Comparison of ENCODE assay signal across 12 cellular contexts in genomic region chr20:50333856-50334255, GRCh38.
A peak's percentile ranks its signal among the peaks of the same experiment; 100 is the strongest.
DNase-seq lines count a peak whose midpoint lies in the region; ATAC-seq and TF ChIP-seq lines count a peak whose summit lies in the region.
"Had no signal": no experiment of that assay in that cellular context is flagged by ENCODE, and none has a peak within 500 bp of the region (broad histone marks: within the 10 kb centered on the region; RNA-seq: fewer than 3 reads in every experiment).

No MANE protein-coding gene starts in this region.

- H3K4me3 ChIP-seq in PC-3 (ENCODE audit: low read length) = no peak overlapping the region
- no peak overlapping the region for H3K4me3 ChIP-seq in esophagus squamous epithelium
- peak overlapping the region; percentile 9 for H3K4me3 ChIP-seq in trophoblast cell (ENCODE audit: low read depth, low read length)

- H2AK5ac ChIP-seq in trophoblast cell (ENCODE audit: low read length) = no peak overlapping the region

- CTCF ChIA-PET in PC-3 (lab: Charles Lee) = no interaction called here

- H3K36me3 ChIP-seq in PC-3 (ENCODE audit: low read depth, low read length) = no peaks in the 10 kb centered on the region
- no peaks in the 10 kb centered on the region for H3K36me3 ChIP-seq in esophagus squamous epithelium
- no peaks in the 10 kb centered on the region for H3K36me3 ChIP-seq in trophoblast cell (ENCODE audit: control insufficient read depth in 1 of 2, insufficient read depth in 2 of 2, low read length in 2 of 2)

- no peak overlapping the region for H3K23ac ChIP-seq in trophoblast cell (ENCODE audit: low read length)

- intact Hi-C loops in PC-3 (cut with micrococcal nuclease) = no loop called here
- intact Hi-C loops in esophagus squamous epithelium (cut with DNase I) = no loop called here

- H2AFZ ChIP-seq in PC-3 (ENCODE audit: low read length) (no peak overlapping the region), trophoblast cell (ENCODE audit: insufficient read depth, low read length, poor library complexity) (no peak overlapping the region)

- H3K14ac ChIP-seq in trophoblast cell (ENCODE audit: low read length) = no peak overlapping the region

- peaks cover 0 to 6% of the 10 kb centered on the region in 2 donors for H3K9me3 Mint-ChIP-seq in stimulated activated naive CD8-positive, alpha-beta T cell treated with anti-CD3 and anti-CD28 coated beads, Interleukin-15, amount 100 ng/mL, for 72 hours
- H3K9me3 Mint-ChIP-seq in activated naive CD8-positive, alpha-beta T cell treated with anti-CD3 and anti-CD28 coated beads for 36 hours = no peaks in the 10 kb centered on the region

- H4K12ac ChIP-seq in trophoblast cell (ENCODE audit: low read depth, low read length) = no peak overlapping the region

- H3K4me2 ChIP-seq in PC-3 (ENCODE audit: low read length) (no peak overlapping the region), trophoblast cell (ENCODE audit: low read length) (no peak overlapping the region)

- H3K36me3 Mint-ChIP-seq in activated naive CD8-positive, alpha-beta T cell treated with anti-CD3 and anti-CD28 coated beads for 36 hours = no peaks in the 10 kb centered on the region
- H3K36me3 Mint-ChIP-seq: brain had no signal

- no peaks in the 10 kb centered on the region for H4K20me1 ChIP-seq in PC-3 (ENCODE audit: low read length)

- no peak overlapping the region for H3K18ac ChIP-seq in trophoblast cell (ENCODE audit: low read length)

- H3K9me3 ChIP-seq in PC-3 (ENCODE audit: low read length) = no peaks in the 10 kb centered on the region
- no peaks in the 10 kb centered on the region for H3K9me3 ChIP-seq in esophagus squamous epithelium
- peaks cover 2% of the 10 kb centered on the region for H3K9me3 ChIP-seq in trophoblast cell (ENCODE audit: insufficient read depth, low read depth, low read length)

- POLR2A ChIA-PET in PC-3 (lab: Charles Lee; ENCODE audit: unreplicated experiment) = no interaction called here

- no peaks in the 10 kb centered on the region for H3F3A ChIP-seq in PC-3 (ENCODE audit: low read length, unreplicated experiment)

- DNase-seq in AG20443 (ENCODE audit: low spot score) = peak; percentile 91
- peak; percentile 73 for DNase-seq in PC-3
- no peak for DNase-seq in esophagus squamous epithelium (lab: John Stamatoyannopoulos, UW)
- peak; percentile 20 to 44 for DNase-seq in trophoblast cell
- no peak for DNase-seq in stimulated activated naive CD8-positive, alpha-beta T cell treated with anti-CD3 and anti-CD28 coated beads, Interleukin-15, amount 100 ng/mL, for 72 hours
- DNase-seq in activated naive CD8-positive, alpha-beta T cell treated with anti-CD3 and anti-CD28 coated beads for 36 hours = no peak
- DNase-seq: activated CD8-positive, alpha-beta memory T cell treated with anti-CD3 and anti-CD28 coated beads, Interleukin-2, amount 50 U/mL, for 48 hours; C1 segment of cervical spinal cord; foreskin melanocyte had no signal

- H3K9ac ChIP-seq in PC-3 (ENCODE audit: low read length) (no peak overlapping the region), trophoblast cell (ENCODE audit: low read length) (no peak overlapping the region)

- no peak for TF ChIP-seq CTCF in PC-3 (conservative IDR thresholded peaks at IDR 0.05; ENCODE audit: low read depth, low read length)
- no peak for TF ChIP-seq CTCF in esophagus squamous epithelium (IDR thresholded peaks at IDR 0.05)

- no peak overlapping the region for H3K4ac ChIP-seq in trophoblast cell (ENCODE audit: low read depth, low read length)

- H2BK120ac ChIP-seq in trophoblast cell (ENCODE audit: insufficient read depth, low read length, poor library complexity) = no peak overlapping the region

- H3K27me3 ChIP-seq in PC-3 (ENCODE audit: low read length) (no peaks in the 10 kb centered on the region), esophagus squamous epithelium (no peaks in the 10 kb centered on the region), trophoblast cell (ENCODE audit: insufficient read depth, low read length) (no peaks in the 10 kb centered on the region)

- H2BK5ac ChIP-seq in trophoblast cell (ENCODE audit: low read depth, low read length, poor library complexity) = no peak overlapping the region

- H2BK12ac ChIP-seq in trophoblast cell (ENCODE audit: low read length) = no peak overlapping the region

- no peak for ATAC-seq in PC-3
- ATAC-seq in GM18868 (IDR thresholded peaks at IDR 0.05; ENCODE audit: unreplicated experiment) = no peak
- no peak for ATAC-seq in stimulated activated naive CD8-positive, alpha-beta T cell treated with anti-CD3 and anti-CD28 coated beads, Interleukin-15, amount 100 ng/mL, for 72 hours
- no peak for ATAC-seq in HG03457 (IDR thresholded peaks at IDR 0.05; ENCODE audit: unreplicated experiment)

- H3K79me1 ChIP-seq in trophoblast cell (ENCODE audit: low read length) = no peaks in the 10 kb centered on the region

- BruUV-seq in PC-3 (replicated peaks; lab: Mats Ljungman, UMichigan) = no TSS peak

- H3K27me3 Mint-ChIP-seq in stimulated activated naive CD8-positive, alpha-beta T cell treated with anti-CD3 and anti-CD28 coated beads, Interleukin-15, amount 100 ng/mL, for 72 hours = peaks cover 54% of the 10 kb centered on the region
- H3K27me3 Mint-ChIP-seq in activated naive CD8-positive, alpha-beta T cell treated with anti-CD3 and anti-CD28 coated beads for 36 hours = peaks cover 33% of the 10 kb centered on the region

- H4K8ac ChIP-seq in trophoblast cell (ENCODE audit: low read depth, low read length) = no peak overlapping the region

- 16 to 28% methylated on average over 9 of the region's 9 CpGs for WGBS in esophagus squamous epithelium, 2 donors
- WGBS in trophoblast cell (ENCODE audit: extremely low coverage, insufficient coverage, insufficient read length) = no CpG with 5 or more reads among the region's 9 CpGs

- H3K79me2 ChIP-seq in PC-3 (ENCODE audit: low read length) (no peaks in the 10 kb centered on the region), trophoblast cell (ENCODE audit: control insufficient read depth, insufficient read depth, low read length, poor library complexity) (no peaks in the 10 kb centered on the region)

- peaks cover 27% of the 10 kb centered on the region for H3K4me1 Mint-ChIP-seq in stimulated activated naive CD8-positive, alpha-beta T cell treated with anti-CD3 and anti-CD28 coated beads, Interleukin-15, amount 100 ng/mL, for 72 hours
- H3K4me1 Mint-ChIP-seq in activated naive CD8-positive, alpha-beta T cell treated with anti-CD3 and anti-CD28 coated beads for 36 hours = peaks cover 19% of the 10 kb centered on the region

- no peak overlapping the region for H3K4me3 Mint-ChIP-seq in stimulated activated naive CD8-positive, alpha-beta T cell treated with anti-CD3 and anti-CD28 coated beads, Interleukin-15, amount 100 ng/mL, for 72 hours
- H3K4me3 Mint-ChIP-seq in activated naive CD8-positive, alpha-beta T cell treated with anti-CD3 and anti-CD28 coated beads for 36 hours = no peak overlapping the region
- H3K4me3 Mint-ChIP-seq: brain had no signal

- no peak overlapping the region for H4K91ac ChIP-seq in trophoblast cell (ENCODE audit: low read depth, low read length)

- TF ChIP-seq POLR2A in esophagus squamous epithelium (IDR thresholded peaks at IDR 0.05) = no peak

- H3K9me2 ChIP-seq in PC-3 (replicated peaks; ENCODE audit: low read length) = no peaks in the 10 kb centered on the region

- peak overlapping the region; percentile 24 for H3K27ac ChIP-seq in PC-3 (ENCODE audit: low read length)
- H3K27ac ChIP-seq in esophagus squamous epithelium = peak overlapping the region; percentile 63 to 83 (median 66)
- no peak overlapping the region for H3K27ac ChIP-seq in trophoblast cell (ENCODE audit: low read depth, low read length)

- H3K4me1 ChIP-seq in PC-3 (ENCODE audit: insufficient read depth, low read length) = peaks cover 32% of the 10 kb centered on the region
- peaks cover 0 to 59% (median 57%) of the 10 kb centered on the region in 3 donors for H3K4me1 ChIP-seq in esophagus squamous epithelium
- H3K4me1 ChIP-seq in trophoblast cell (ENCODE audit: control insufficient read depth in 1 of 2, insufficient read depth in 2 of 2, low read length in 2 of 2) = peaks cover 4% of the 10 kb centered on the region in 2 experiments

- no peak overlapping the region for H3K27ac Mint-ChIP-seq in stimulated activated naive CD8-positive, alpha-beta T cell treated with anti-CD3 and anti-CD28 coated beads, Interleukin-15, amount 100 ng/mL, for 72 hours
- no peak overlapping the region for H3K27ac Mint-ChIP-seq in activated naive CD8-positive, alpha-beta T cell treated with anti-CD3 and anti-CD28 coated beads for 36 hours

Comparison
In these comparisons a context has a peak if more than half of its experiments do, and no peak if none do; other contexts are left out.
1. DNase-seq: peak in AG20443 (single experiment), PC-3 (single experiment) and trophoblast cell (2 of 2); none in esophagus squamous epithelium (single experiment), stimulated activated naive CD8-positive, alpha-beta T cell treated with anti-CD3 and anti-CD28 coated beads, Interleukin-15, amount 100 ng/mL, for 72 hours (0 of 2) and activated naive CD8-positive, alpha-beta T cell treated with anti-CD3 and anti-CD28 coated beads for 36 hours (single experiment).